In the genomic region with DNA sequence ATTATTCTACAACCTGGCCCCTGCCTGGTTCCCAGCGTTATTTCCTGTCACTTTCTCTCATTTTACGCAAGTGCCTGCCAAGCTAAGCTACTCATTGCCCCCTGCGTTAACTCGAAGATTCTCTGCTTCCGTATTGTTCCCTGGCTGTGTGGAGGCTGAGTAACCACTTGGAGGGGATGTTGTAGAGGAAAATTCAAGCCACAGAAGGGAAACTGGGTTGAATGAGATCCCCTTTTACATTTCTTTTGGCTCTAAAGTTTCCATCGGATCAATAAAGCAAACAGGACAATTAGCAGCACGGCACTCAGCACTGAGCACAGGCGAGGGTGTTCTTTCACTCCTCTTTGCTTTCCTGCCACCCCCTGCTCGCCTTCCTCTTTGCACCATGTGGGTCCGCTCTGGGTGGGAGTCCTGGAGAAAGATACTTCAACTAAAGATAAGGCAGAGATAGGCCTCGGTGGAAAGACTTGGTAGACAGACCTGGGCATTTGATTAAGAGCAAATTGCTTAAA, we compare ENCODE assay signal across 9 cellular contexts. TPM values are rescaled to one million over a fixed set of nuclear protein-coding genes. Genes with fewer than 3 reads are reported as not detected.
DNase-seq lines count a peak whose midpoint lies in the region; ATAC-seq and TF ChIP-seq lines count a peak whose summit lies in the region.
"Had no signal": no experiment of that assay in that cellular context is flagged by ENCODE, and none has a peak within 500 bp of the region (broad histone marks: within the 10 kb centered on the region; RNA-seq: fewer than 3 reads in every experiment).

No MANE protein-coding gene starts in this region.

- no peak overlapping the region for H3K9ac ChIP-seq in neural progenitor cell

- peak; percentile 65 for TF ChIP-seq CTCF in neural progenitor cell (IDR thresholded peaks at IDR 0.05)

- no peaks in the 10 kb centered on the region for H3K36me3 ChIP-seq in neural progenitor cell

- peak overlapping the region; percentile 30 for H3K4me3 Mint-ChIP-seq in neural progenitor cell

- H3K27me3 ChIP-seq in neural progenitor cell: no peaks in the 10 kb centered on the region

- peak overlapping the region; percentile 88 for H3K27ac Mint-ChIP-seq in neural progenitor cell

- H2AFZ ChIP-seq in neural progenitor cell (replicated peaks): peak overlapping the region; percentile 85

- H4K20me1 ChIP-seq in neural progenitor cell (ENCODE audit: low read depth): peaks cover 6% of the 10 kb centered on the region

- peaks cover 20% of the 10 kb centered on the region for H3K79me2 ChIP-seq in neural progenitor cell (ENCODE audit: low read depth)

- peaks cover 18% of the 10 kb centered on the region for H3F3A ChIP-seq in neural progenitor cell (ENCODE audit: low read depth)

- H3K4me1 Mint-ChIP-seq in neural progenitor cell: peaks cover 31% of the 10 kb centered on the region

- peaks cover 15% of the 10 kb centered on the region for H3K9me3 Mint-ChIP-seq in neural progenitor cell

- DNase-seq in EH (ENCODE audit: low read depth): peak; percentile 58
- peak; percentile 72 for DNase-seq in M059J (ENCODE audit: low read depth)
- peak; percentile 48 for DNase-seq in activated CD4-positive, alpha-beta T cell treated with anti-CD3 and anti-CD28 coated beads, Interleukin-2, amount 50 U/mL, for 1 hour
- DNase-seq in fibroblast of peridontal ligament (ENCODE audit: extremely low read depth): peak; percentile 77
- DNase-seq in neural progenitor cell (ENCODE audit: low spot score): peak; percentile 74
- DNase-seq in NCI-H2081 treated with DMSO at 0.1 percent for 48 hours (lab: John Stamatoyannopoulos, UW): no peak
- DNase-seq in effector CD4-positive, alpha-beta T cell: no peak

- H3K4me1 ChIP-seq in neural progenitor cell: peaks cover 17% of the 10 kb centered on the region

- H3K36me3 Mint-ChIP-seq in neural progenitor cell: peaks cover 4% of the 10 kb centered on the region

- H3K4me3 ChIP-seq in neural progenitor cell: no peak overlapping the region
- H3K4me3 ChIP-seq: SK-N-MC had no signal

- H3K4me2 ChIP-seq in neural progenitor cell: peak overlapping the region; percentile 33

- no peak overlapping the region for H3K27ac ChIP-seq in neural progenitor cell
- H3K27ac ChIP-seq: SK-N-MC had no signal

- no peaks in the 10 kb centered on the region for H3K9me3 ChIP-seq in neural progenitor cell (ENCODE audit: low read depth)

- H3K27me3 Mint-ChIP-seq in neural progenitor cell (ENCODE audit: insufficient read depth, low read depth): peaks cover 3% of the 10 kb centered on the region

- no peak for ATAC-seq in GM21737 (IDR thresholded peaks at IDR 0.05; ENCODE audit: unreplicated experiment)

RNA-seq across cellular contexts. Expression of gene TMSB4X, which starts 4.2 kb away (rescaled TPM):
- 5,809 and 7,639 TPM in 2 replicates for total RNA-seq in M059J (2014; rRNA removed; shearing (Covaris generic))
- total RNA-seq in neural progenitor cell (ENCODE audit: low replicate concordance): 2,407 and 3,462 TPM in 2 replicates

Comparison
In these comparisons a context has a peak if more than half of its experiments do, and no peak if none do; other contexts are left out.
1. DNase-seq: peak in EH (single experiment), M059J (single experiment), activated CD4-positive, alpha-beta T cell treated with anti-CD3 and anti-CD28 coated beads, Interleukin-2, amount 50 U/mL, for 1 hour (single experiment), fibroblast of peridontal ligament (single experiment) and neural progenitor cell (single experiment); none in NCI-H2081 treated with DMSO at 0.1 percent for 48 hours (single experiment) and effector CD4-positive, alpha-beta T cell (single experiment).